In genomic region chr19:39531834-39532232, GRCh38 we compare ENCODE assay signal across 8 cellular contexts. TPM values are rescaled to one million over a fixed set of nuclear protein-coding genes. Genes with fewer than 3 reads are reported as not detected.
DNase-seq lines count a peak whose midpoint lies in the region; ATAC-seq and TF ChIP-seq lines count a peak whose summit lies in the region.

No MANE protein-coding gene starts in this region.

- peaks cover 40% of the 10 kb centered on the region for H3K4me1 Mint-ChIP-seq in brain

- intact Hi-C loops in heart right ventricle (cut with DNase I), result loop anchor here (1.0 to 10.0 kb wide), 13 partner anchors 47 to 407 kb away; partner anchors contain the start of genes PAK4 (in 2 of the 10), SUPT5H (in 2 of the 10), TIMM50 (in 2 of the 10) and DYRK1B (in 1 of the 10)
- intact Hi-C loops in left ventricle myocardium superior (cut with micrococcal nuclease), result loop anchor here (10.0 kb wide), 1 partner anchor 47 kb away; the partner anchor contains the start of gene TIMM50
- intact Hi-C loops in aorta (cut with DNase I), result loop anchor here (2.0 to 10.0 kb wide), 7 partner anchors 51 to 190 kb away; partner anchors contain the start of genes SAMD4B (in 2 of the 2), RPS16 (in 1 of the 2), SUPT5H (in 1 of the 2) and TIMM50 (in 1 of the 2)

- H3K27ac Mint-ChIP-seq in brain, result peak overlapping the region; percentile 90 to 98 (median 97)

- peak overlapping the region; percentile 97 to 98 (median 98) for H3K4me3 Mint-ChIP-seq in brain

- H3K27ac ChIP-seq in heart right ventricle, result peak overlapping the region in 9 of 10 donors; percentile 78 to 93 (median 88)
- no peak overlapping the region for H3K27ac ChIP-seq in mesodermal cell (ENCODE audit: low read depth, low read length, severe bottlenecking)
- H3K27ac ChIP-seq in aorta (ENCODE audit: low read depth in 1 of 2, low read length in 2 of 2), result no peak overlapping the region

- TF ChIP-seq CTCF in heart right ventricle (IDR thresholded peaks at IDR 0.05), result no peak
- no peak for TF ChIP-seq CTCF in brain (conservative IDR thresholded peaks at IDR 0.05)

- H3K9me3 ChIP-seq in heart right ventricle (no peaks in the 10 kb centered on the region), mesodermal cell (ENCODE audit: control insufficient read depth, low read length) (no peaks in the 10 kb centered on the region), aorta (ENCODE audit: control insufficient read depth, low read length) (no peaks in the 10 kb centered on the region)

- peaks cover 2 to 27% (median 19%) of the 10 kb centered on the region in 9 donors for H3K4me1 ChIP-seq in heart right ventricle
- no peaks in the 10 kb centered on the region for H3K4me1 ChIP-seq in mesodermal cell (ENCODE audit: control insufficient read depth, insufficient read depth, low read length, poor library complexity, severe bottlenecking)
- H3K4me1 ChIP-seq in aorta (ENCODE audit: control insufficient read depth in 1 of 2, insufficient read depth in 2 of 2, low read length in 2 of 2), result no peaks in the 10 kb centered on the region

- DNase-seq in heart right ventricle, result no peak
- no peak for DNase-seq in left ventricle myocardium superior
- no peak for DNase-seq in aorta
- no peak for DNase-seq in medulla oblongata (ENCODE audit: extremely low spot score)
- no peak for DNase-seq in NCI-H1930 (lab: John Stamatoyannopoulos, UW)
- no peak for DNase-seq in stimulated activated naive CD4-positive, alpha-beta T cell treated with Interleukin-2 at 50 U/mL for 16 hours (lab: John Stamatoyannopoulos, UW)

- H3K27me3 ChIP-seq in heart right ventricle (no peaks in the 10 kb centered on the region), aorta (ENCODE audit: control insufficient read depth in 1 of 2, insufficient read depth in 2 of 2, low read length in 1 of 2) (no peaks in the 10 kb centered on the region)

- no peak for ATAC-seq in heart right ventricle
- ATAC-seq in left ventricle myocardium superior, result no peak
- ATAC-seq in aorta (ENCODE audit: low FRiP score), result no peak

- peaks cover 0 to 6% (median 0%) of the 10 kb centered on the region in 5 experiments for H3K9me3 Mint-ChIP-seq in brain

- H3K27me3 Mint-ChIP-seq in brain, result peaks cover 6% of the 10 kb centered on the region

- H3K4me3 ChIP-seq in heart right ventricle, result peak overlapping the region; percentile 73 to 96 (median 88)
- peak overlapping the region; percentile 73 for H3K4me3 ChIP-seq in mesodermal cell (ENCODE audit: extremely low read depth, insufficient read depth, low read length, poor library complexity, severe bottlenecking)
- H3K4me3 ChIP-seq in aorta (ENCODE audit: low read length in 2 of 2), result peak overlapping the region; percentile 77 to 95

- H3K36me3 Mint-ChIP-seq in brain, result peaks cover 27% of the 10 kb centered on the region

- peaks cover 0 to 5% (median 0%) of the 10 kb centered on the region in 9 donors for H3K36me3 ChIP-seq in heart right ventricle
- no peaks in the 10 kb centered on the region for H3K36me3 ChIP-seq in mesodermal cell (ENCODE audit: control insufficient read depth, insufficient read depth, low read length)
- no peaks in the 10 kb centered on the region for H3K36me3 ChIP-seq in aorta (ENCODE audit: control insufficient read depth in 1 of 2, insufficient read depth in 2 of 2, low read length in 1 of 2)

- 34% methylated on average over 14 of the region's 14 CpGs for WGBS in heart right ventricle, 2 donors
- WGBS in mesodermal cell (ENCODE audit: insufficient coverage in 2 of 2), 2 experiments, result 39 to 42% methylated on average over 7 of the region's 14 CpGs
- WGBS in aorta, 2 donors, result 19 to 23% methylated on average over 14 of the region's 14 CpGs

RNA-seq across cellular contexts. Expression of gene EID2B, which starts 0.8 kb away (rescaled TPM):
- total RNA-seq in heart right ventricle, result 1 to 10 TPM; 2.2 to 4.7 (median 3.5) TPM
- 1 to 10 TPM; 1.8 to 2.8 TPM for polyA plus RNA-seq in heart right ventricle
- total RNA-seq in left ventricle myocardium superior, result 2.0 TPM
- 5.3 TPM for polyA plus RNA-seq in brain (ENCODE audit: insufficient read depth, low read depth, low replicate concordance)
- polyA plus RNA-seq in mesodermal cell (2013, experiment 1 of 2), result 2.3 TPM
- polyA plus RNA-seq in mesodermal cell (2013, experiment 2 of 2), result 2.8 TPM
- 1 to 10 TPM; 3.2 to 3.3 TPM for total RNA-seq in aorta
- polyA plus RNA-seq in aorta, result 1 to 10 TPM in 1 of 2 donors, under 1 TPM in 1; 0.75 to 6.0 TPM

RNA-seq across cellular contexts. Expression of gene EID2, which starts 8.1 kb away (rescaled TPM):
- total RNA-seq in heart right ventricle (10 to 100 TPM in 7 of 10 donors, 1 to 10 TPM in 3; 9.0 to 15.5 (median 11.4) TPM), left ventricle myocardium superior (9.9 TPM), aorta (10 to 100 TPM in 1 of 2 donors, 1 to 10 TPM in 1; 9.7 to 13.0 TPM)
- polyA plus RNA-seq in heart right ventricle (10 to 100 TPM; 14.7 to 15.9 TPM), brain (ENCODE audit: insufficient read depth, low read depth, low replicate concordance) (16.7 TPM), aorta (10 to 100 TPM in 1 of 2 donors, 1 to 10 TPM in 1; 8.0 to 12.6 TPM)
- polyA plus RNA-seq in mesodermal cell (2013, experiment 1 of 2), result 22.4 TPM
- 21.3 TPM for polyA plus RNA-seq in mesodermal cell (2013, experiment 2 of 2)

RNA-seq across cellular contexts. Expression of gene SELENOV, which starts 16.9 kb away (rescaled TPM):
- total RNA-seq in heart right ventricle (not detected), left ventricle myocardium superior (not detected), aorta (not detected)
- polyA plus RNA-seq in heart right ventricle (not detected), brain (ENCODE audit: insufficient read depth, low read depth, low replicate concordance) (4.3 TPM), aorta (not detected)
- polyA plus RNA-seq in mesodermal cell (2013, experiment 1 of 2), result 1.6 TPM
- polyA plus RNA-seq in mesodermal cell (2013, experiment 2 of 2), result 1.1 TPM

RNA-seq across cellular contexts. Expression of gene DLL3, which starts 33.1 kb away (rescaled TPM):
- not detected for total RNA-seq in heart right ventricle
- not detected for polyA plus RNA-seq in heart right ventricle
- total RNA-seq in left ventricle myocardium superior, result not detected
- polyA plus RNA-seq in brain (ENCODE audit: insufficient read depth, low read depth, low replicate concordance), result 57.3 TPM
- 4.2 TPM for polyA plus RNA-seq in mesodermal cell (2013, experiment 1 of 2)
- polyA plus RNA-seq in mesodermal cell (2013, experiment 2 of 2), result 3.2 TPM
- not detected for total RNA-seq in aorta
- polyA plus RNA-seq in aorta, result not detected

RNA-seq across cellular contexts. Expression of gene TIMM50, which starts 51.2 kb away (rescaled TPM):
- total RNA-seq in heart right ventricle (100 to 1,000 TPM in 1 of 10 donors, 10 to 100 TPM in 9; 67.3 to 111 (median 78.9) TPM), left ventricle myocardium superior (75.3 TPM), aorta (10 to 100 TPM; 31.1 to 39.5 TPM)
- polyA plus RNA-seq in heart right ventricle (100 to 1,000 TPM; 104 to 160 TPM), brain (ENCODE audit: insufficient read depth, low read depth, low replicate concordance) (94.7 TPM), aorta (10 to 100 TPM; 20.0 to 61.8 TPM)
- polyA plus RNA-seq in mesodermal cell (2013, experiment 1 of 2), result 72.9 TPM
- 65.8 TPM for polyA plus RNA-seq in mesodermal cell (2013, experiment 2 of 2)

Comparison
In these comparisons a context has a peak if more than half of its experiments do, and no peak if none do; other contexts are left out.
1. H3K27ac ChIP-seq: peak in heart right ventricle (9 of 10); none in mesodermal cell (single experiment) and aorta (0 of 2).
2. Peak in every context shown above with its lines, with median percentiles within 50 percentile points of each other: H3K4me3 ChIP-seq.